ENCODE assay signal across 8 cellular contexts in the genomic region with DNA sequence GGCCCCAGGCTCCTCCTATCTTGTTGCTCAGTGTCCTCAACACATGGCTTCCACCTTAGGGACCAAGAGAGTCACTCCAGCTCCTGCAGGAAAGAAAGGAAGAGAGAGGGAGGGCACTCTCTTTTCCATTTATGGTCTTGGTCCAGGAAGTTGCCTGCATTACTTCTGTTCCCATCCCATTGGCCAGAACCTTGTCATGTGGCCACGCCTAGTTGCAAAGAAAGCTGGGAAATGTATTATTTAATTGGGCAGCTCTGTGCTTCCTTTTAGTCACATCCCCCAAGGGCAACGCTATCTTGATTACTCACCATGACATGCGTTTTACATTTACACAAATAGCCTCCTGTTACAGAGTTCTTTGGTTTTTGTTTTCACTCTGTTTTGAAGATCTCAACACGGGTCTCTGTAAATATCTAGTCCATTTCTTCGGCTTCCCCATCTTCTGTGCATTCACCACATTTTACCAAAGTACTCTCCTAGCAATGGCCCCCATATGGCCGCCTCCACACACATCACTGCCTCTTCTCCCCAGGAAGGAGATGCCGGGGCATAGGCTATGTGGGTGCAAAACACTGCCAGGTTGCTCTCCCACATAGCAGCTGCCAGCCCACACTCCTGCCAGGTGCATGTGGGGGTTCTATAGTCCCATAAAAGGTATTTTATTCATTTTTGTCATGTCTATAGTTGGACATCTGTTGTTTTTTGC. TPM values are rescaled to one million over a fixed set of nuclear protein-coding genes. Genes with fewer than 3 reads are reported as not detected.
A peak's percentile ranks its signal among the peaks of the same experiment; 100 is the strongest.
DNase-seq lines count a peak whose midpoint lies in the region; ATAC-seq, FAIRE-seq and TF ChIP-seq lines count a peak whose summit lies in the region.

No MANE protein-coding gene starts in this region.

- H3K79me2 ChIP-seq in trophoblast cell (ENCODE audit: control insufficient read depth, insufficient read depth, low read length, poor library complexity), result no peaks in the 10 kb centered on the region

- DNase-seq in AG04450 (ENCODE audit: low read depth, low spot score) (peak; percentile 82), RCC 7860 (ENCODE audit: low spot score) (peak; percentile 87), epithelial cell of prostate (ENCODE audit: low read depth, low spot score) (peak; percentile 98), trophoblast cell (peak; percentile 91 to 97), NCI-H748 (lab: John Stamatoyannopoulos, UW; ENCODE audit: unreplicated experiment) (no peak), NCI-H2081 (lab: John Stamatoyannopoulos, UW) (no peak)
- DNase-seq in effector memory CD4-positive, alpha-beta T cell, result no peak

- no peak overlapping the region for H3K23ac ChIP-seq in trophoblast cell (ENCODE audit: low read length)

- H3K4me3 ChIP-seq in AG04450 (ENCODE audit: low read depth, low read length), result no peak overlapping the region
- H3K4me3 ChIP-seq in trophoblast cell (ENCODE audit: low read depth, low read length), result no peak overlapping the region
- H3K4me3 ChIP-seq in effector memory CD4-positive, alpha-beta T cell (ENCODE audit: insufficient read depth, low read depth, low read length, poor library complexity, severe bottlenecking), result no peak overlapping the region

- H2BK120ac ChIP-seq in trophoblast cell (ENCODE audit: insufficient read depth, low read length, poor library complexity), result peak overlapping the region; percentile 64

- H3K9me3 ChIP-seq in AG04450 (ENCODE audit: control insufficient read depth, insufficient read depth, low read length), result no peaks in the 10 kb centered on the region
- H3K9me3 ChIP-seq in trophoblast cell (ENCODE audit: insufficient read depth, low read depth, low read length), result no peaks in the 10 kb centered on the region
- no peaks in the 10 kb centered on the region for H3K9me3 ChIP-seq in effector memory CD4-positive, alpha-beta T cell (ENCODE audit: control insufficient read depth, low read length)

- peak overlapping the region; percentile 25 for H2BK12ac ChIP-seq in trophoblast cell (ENCODE audit: low read length)

- POLR2A ChIA-PET in AG04450 (lab: Yijun Ruan, JAX), result interaction anchor here (0.9 to 1.0 kb wide), 2 partner anchors 110 to 118 kb away, joined by 3 to 5 read pairs; a partner anchor contains a TSS

- H3K27me3 ChIP-seq in AG04450 (ENCODE audit: control insufficient read depth, insufficient read depth, low read length) (no peaks in the 10 kb centered on the region), trophoblast cell (ENCODE audit: insufficient read depth, low read length) (no peaks in the 10 kb centered on the region)
- no peaks in the 10 kb centered on the region for H3K27me3 ChIP-seq in effector memory CD4-positive, alpha-beta T cell (replicated peaks; ENCODE audit: control insufficient read depth, insufficient read depth, low read length, poor library complexity, severe bottlenecking)

- H2AFZ ChIP-seq in trophoblast cell (ENCODE audit: insufficient read depth, low read length, poor library complexity), result no peak overlapping the region

- H4K91ac ChIP-seq in trophoblast cell (ENCODE audit: low read depth, low read length), result peak overlapping the region; percentile 45

- peak overlapping the region; percentile 25 for H3K18ac ChIP-seq in trophoblast cell (ENCODE audit: low read length)

- peak overlapping the region; percentile 8 for H2BK5ac ChIP-seq in trophoblast cell (ENCODE audit: low read depth, low read length, poor library complexity)

- TF ChIP-seq CTCF in AG04450 (IDR thresholded peaks at IDR 0.05; ENCODE audit: low read depth, low read length), result no peak

- peak overlapping the region; percentile 16 for H3K14ac ChIP-seq in trophoblast cell (ENCODE audit: low read length)

- H3K27ac ChIP-seq in AG04450 (ENCODE audit: low read depth, low read length) (peak overlapping the region; percentile 97), epithelial cell of prostate (peak overlapping the region; percentile 99), trophoblast cell (ENCODE audit: low read depth, low read length) (peak overlapping the region; percentile 36)
- no peak overlapping the region for H3K27ac ChIP-seq in effector memory CD4-positive, alpha-beta T cell (ENCODE audit: insufficient read depth, low read length, poor library complexity, severe bottlenecking)

- H3K4me1 ChIP-seq in trophoblast cell (ENCODE audit: control insufficient read depth in 1 of 2, insufficient read depth in 2 of 2, low read length in 2 of 2), result peaks cover 5% of the 10 kb centered on the region in 2 experiments
- H3K4me1 ChIP-seq in effector memory CD4-positive, alpha-beta T cell (ENCODE audit: control insufficient read depth, insufficient read depth, low read length, poor library complexity, severe bottlenecking), result no peaks in the 10 kb centered on the region

- H3K79me1 ChIP-seq in trophoblast cell (ENCODE audit: low read length), result peaks cover 12% of the 10 kb centered on the region

- no CpG with 5 or more reads among the region's 7 CpGs for WGBS in trophoblast cell (ENCODE audit: extremely low coverage, insufficient coverage, insufficient read length)

- CTCF ChIA-PET in AG04450 (lab: Charles Lee), result interaction anchor here (0.6 to 3.8 kb wide), 5 partner anchors 9 to 229 kb away, joined by 4 to 29 read pairs (median 10); no protein-coding TSS in a partner anchor

- H2AK5ac ChIP-seq in trophoblast cell (ENCODE audit: low read length), result no peak overlapping the region

- no peak overlapping the region for H4K12ac ChIP-seq in trophoblast cell (ENCODE audit: low read depth, low read length)

- H3K4ac ChIP-seq in trophoblast cell (ENCODE audit: low read depth, low read length), result no peak overlapping the region

- FAIRE-seq in RCC 7860 (lab: Jason Lieb, UNC), result peak; percentile 17

- peak overlapping the region; percentile 64 for H4K8ac ChIP-seq in trophoblast cell (ENCODE audit: low read depth, low read length)

- ATAC-seq in GM19351 (IDR thresholded peaks at IDR 0.05; ENCODE audit: unreplicated experiment), result peak; percentile 67

- H3K9ac ChIP-seq in trophoblast cell (ENCODE audit: low read length), result no peak overlapping the region

- H3K36me3 ChIP-seq in trophoblast cell (ENCODE audit: control insufficient read depth in 1 of 2, insufficient read depth in 2 of 2, low read length in 2 of 2), result no peaks in the 10 kb centered on the region
- H3K36me3 ChIP-seq in effector memory CD4-positive, alpha-beta T cell (ENCODE audit: control insufficient read depth, insufficient read depth, low read length), result no peaks in the 10 kb centered on the region

- no peak overlapping the region for H3K4me2 ChIP-seq in trophoblast cell (ENCODE audit: low read length)

RNA-seq across cellular contexts. Expression of a gene that starts 35.7 kb away (rescaled TPM):
- 20.3 and 23.1 TPM in 2 replicates for polyA plus RNA-seq in AG04450 (2011; rRNA removed)
- 30.3 and 30.6 TPM in 2 replicates for polyA minus RNA-seq in AG04450 (2011; rRNA and poly(A)+ RNA removed)
- polyA plus RNA-seq in trophoblast cell (2013), result 44.5 and 45.1 TPM in 2 replicates

Comparison
In these comparisons a context has a peak if more than half of its experiments do, and no peak if none do; other contexts are left out.
1. DNase-seq: peak in AG04450 (single experiment), RCC 7860 (single experiment), epithelial cell of prostate (single experiment) and trophoblast cell (2 of 2); none in NCI-H748 (single experiment), NCI-H2081 (0 of 2) and effector memory CD4-positive, alpha-beta T cell (0 of 3).